20 cellular contexts compared by ENCODE assay signal in genomic region chr1:98437540-98437939, GRCh38.
"Had no signal": no experiment of that assay in that cellular context is flagged by ENCODE, and none has a peak within 500 bp of the region (broad histone marks: within the 10 kb centered on the region; RNA-seq: fewer than 3 reads in every experiment).

No MANE protein-coding gene starts in this region.

- H3K27ac ChIP-seq: cardiac muscle cell, esophagus squamous epithelium, heart right ventricle, lower lobe of right lung, ovary, sigmoid colon, spleen, tibial artery had no signal

- H3K9me3 ChIP-seq: esophagus squamous epithelium, heart right ventricle, lower lobe of right lung, ovary, sigmoid colon, spleen, tibial artery had no signal

- H3K36me3 Mint-ChIP-seq: activated CD4-positive, alpha-beta memory T cell treated with anti-CD3 and anti-CD28 coated beads for 36 hours; activated naive CD8-positive, alpha-beta T cell treated with anti-CD3 and anti-CD28 coated beads, Interleukin-2, amount 10 ng/mL, durations not matched to agents 7 days and 5 days; natural killer cell had no signal

- H3K4me1 Mint-ChIP-seq: activated B cell treated with CpG ODN at 0.5 μM for 24 hours; activated naive CD8-positive, alpha-beta T cell treated with anti-CD3 and anti-CD28 coated beads, Interleukin-2, amount 10 ng/mL, durations not matched to agents 7 days and 5 days; natural killer cell had no signal

- H3K27ac Mint-ChIP-seq: activated B cell treated with CpG ODN at 0.5 μM for 24 hours; activated CD4-positive, alpha-beta memory T cell treated with anti-CD3 and anti-CD28 coated beads for 36 hours; activated naive CD8-positive, alpha-beta T cell treated with anti-CD3 and anti-CD28 coated beads, Interleukin-2, amount 10 ng/mL, durations not matched to agents 7 days and 5 days; natural killer cell; T-helper 2 cell treated with Interferon-gamma antibody and Interleukin-4, amounts not matched to agents 5 μg/mL and 100 μg/mL, for 36 hours had no signal

- H3K27me3 Mint-ChIP-seq: activated B cell treated with CpG ODN at 0.5 μM for 24 hours; activated naive CD8-positive, alpha-beta T cell treated with anti-CD3 and anti-CD28 coated beads, Interleukin-2, amount 10 ng/mL, durations not matched to agents 7 days and 5 days had no signal

- H3K36me3 ChIP-seq: cardiac muscle cell, esophagus squamous epithelium, heart right ventricle, lower lobe of right lung, ovary, sigmoid colon, spleen, tibial artery had no signal

- H3K9me3 Mint-ChIP-seq: activated CD4-positive, alpha-beta memory T cell treated with anti-CD3 and anti-CD28 coated beads for 36 hours; activated naive CD8-positive, alpha-beta T cell treated with anti-CD3 and anti-CD28 coated beads, Interleukin-2, amount 10 ng/mL, durations not matched to agents 7 days and 5 days; T-helper 2 cell treated with Interferon-gamma antibody and Interleukin-4, amounts not matched to agents 5 μg/mL and 100 μg/mL, for 36 hours had no signal

- DNase-seq: activated B cell treated with CpG ODN at 0.5 μM for 24 hours; activated CD4-positive, alpha-beta memory T cell treated with anti-CD3 and anti-CD28 coated beads for 36 hours; activated CD4-positive, alpha-beta T cell treated with anti-CD3 and anti-CD28 coated beads for 4 hours; activated naive CD4-positive, alpha-beta T cell treated with Interleukin-2 at 50 U/mL for 16 hours; activated naive CD8-positive, alpha-beta T cell treated with anti-CD3 and anti-CD28 coated beads, Interleukin-2, amount 10 ng/mL, durations not matched to agents 7 days and 5 days; amygdala; dermis blood vessel endothelial cell; effector memory CD4-positive, alpha-beta T cell; esophagus squamous epithelium; heart right ventricle; kidney glomerular epithelial cell; lower lobe of right lung; natural killer cell; ovary; sigmoid colon; spleen; stimulated activated naive CD4-positive, alpha-beta T cell treated with Interleukin-2 at 50 U/mL for 16 hours; tibial artery had no signal

- ATAC-seq: heart right ventricle, natural killer cell had no signal

- H3K27me3 ChIP-seq: cardiac muscle cell, esophagus squamous epithelium, heart right ventricle, ovary, sigmoid colon, spleen, tibial artery had no signal

- H3K4me3 Mint-ChIP-seq: activated B cell treated with CpG ODN at 0.5 μM for 24 hours; activated CD4-positive, alpha-beta memory T cell treated with anti-CD3 and anti-CD28 coated beads for 36 hours; activated naive CD8-positive, alpha-beta T cell treated with anti-CD3 and anti-CD28 coated beads, Interleukin-2, amount 10 ng/mL, durations not matched to agents 7 days and 5 days; natural killer cell; T-helper 2 cell treated with Interferon-gamma antibody and Interleukin-4, amounts not matched to agents 5 μg/mL and 100 μg/mL, for 36 hours had no signal

- H3K4me3 ChIP-seq: cardiac muscle cell, esophagus squamous epithelium, heart right ventricle, lower lobe of right lung, ovary, sigmoid colon, spleen, tibial artery had no signal

- H3K4me1 ChIP-seq: esophagus squamous epithelium, heart right ventricle, lower lobe of right lung, sigmoid colon, spleen, tibial artery had no signal
